In the genomic region with DNA sequence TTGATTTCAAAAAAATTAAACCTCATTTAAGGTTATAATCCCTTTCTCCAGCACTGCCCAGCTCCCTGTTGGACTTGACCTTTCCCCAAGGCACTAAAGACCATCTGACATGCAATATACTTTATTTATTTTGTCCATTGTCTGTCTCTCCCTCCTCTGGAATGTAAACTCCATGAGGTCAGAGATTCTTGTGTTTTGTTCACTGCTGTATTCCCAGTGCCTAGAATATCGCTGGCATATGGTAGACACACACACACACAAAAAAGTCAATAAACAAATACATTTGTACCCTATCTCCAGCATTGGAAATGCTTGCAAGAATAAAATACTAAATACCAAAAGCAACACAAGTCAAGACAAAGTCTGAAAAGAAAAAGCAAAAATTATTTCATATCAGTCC, we compare ENCODE assay signal across 21 cellular contexts.
"Had no signal": no experiment of that assay in that cellular context is flagged by ENCODE, and none has a peak within 500 bp of the region (broad histone marks: within the 10 kb centered on the region; RNA-seq: fewer than 3 reads in every experiment).

No MANE protein-coding gene starts in this region.

- H3K9me3 ChIP-seq: adrenal gland, lower lobe of right lung, neutrophil, transverse colon, uterus had no signal

- H3K4me1 ChIP-seq: lower lobe of right lung, uterus had no signal

- H3K4me3 ChIP-seq: adrenal gland, lower lobe of right lung, transverse colon, uterus had no signal

- H3K36me3 ChIP-seq: adrenal gland, lower lobe of right lung, neutrophil, transverse colon, uterus, WERI-Rb-1 had no signal

- ATAC-seq: esophagus mucosa; lower lobe of right lung; natural killer cell treated with Interleukin-12 subunit alpha and Interleukin-12 subunit beta and Interleukin-15 and Interleukin-18, amount 100 ng/mL, for 72 hours had no signal

- H3K27me3 ChIP-seq: adrenal gland, neutrophil, transverse colon, uterus had no signal

- H3K27ac ChIP-seq: lower lobe of right lung, neutrophil, transverse colon, WERI-Rb-1 had no signal

- DNase-seq: activated CD4-positive, alpha-beta T cell treated with anti-CD3 and anti-CD28 coated beads for 1 hour; activated CD8-positive, alpha-beta memory T cell treated with anti-CD3 and anti-CD28 coated beads for 24 hours; activated CD8-positive, alpha-beta memory T cell treated with anti-CD3 and anti-CD28 coated beads, Interleukin-2, amount 50 U/mL, for 48 hours; activated effector memory CD4-positive, alpha-beta T cell treated with Interleukin-2 at 50 U/mL for 16 hours; activated naive CD4-positive, alpha-beta T cell treated with anti-CD3 and anti-CD28 coated beads, Interleukin-2, amount 50 U/mL, for 16 hours; activated T-cell treated with anti-CD3 and anti-CD28 coated beads, Interleukin-2, amount 50 U/mL, for 48 hours; adrenal gland; cerebellar nuclear complex; effector CD4-positive, alpha-beta T cell; hypothalamus; islet precursor cell; lower lobe of right lung; posterior cingulate gyrus; retina; T-helper 2 cell; transverse colon; uterus; WERI-Rb-1 had no signal
